In genomic region chr2:60880988-60881932, GRCh38 we compare ENCODE assay signal across 1 cellular context.
TF ChIP-seq lines count a peak whose summit lies in the region.

REL (plus strand) TSS chr2:60881574; CDS start chr2:60881841, 267 bp downstream.

TF ChIP-seq in HepG2, 621 proteins besides CTCF, POLR2A, EP300 and RAD21 (continued from another document and continues in another):
- TF ChIP-seq HMGXB4 (CRISPR knock-in tag; IDR thresholded peaks at IDR 0.05; ENCODE audit: borderline replicate concordance in 1 of 2, low read depth in 1 of 2): peak; percentile 74 to 97
- peak; percentile 93 for TF ChIP-seq YEATS4 (CRISPR knock-in tag; IDR thresholded peaks at IDR 0.05; ENCODE audit: borderline replicate concordance)
- TF ChIP-seq GFI1 (CRISPR knock-in tag; IDR thresholded peaks at IDR 0.05; ENCODE audit: borderline replicate concordance): 0 out of 2 replicates have a peak, but pooled peaks have one; percentile 42
- TF ChIP-seq KMT2A (CRISPR knock-in tag; IDR thresholded peaks at IDR 0.05): peak; percentile 96
- TF ChIP-seq CBX1 (IDR thresholded peaks at IDR 0.05; ENCODE audit: low read depth): peak; percentile 15
- TF ChIP-seq ZNF292 (CRISPR knock-in tag; IDR thresholded peaks at IDR 0.05; ENCODE audit: borderline replicate concordance, low read depth): peak; percentile 97
- no peak for TF ChIP-seq ZNF512 (CRISPR knock-in tag; IDR thresholded peaks at IDR 0.05)
- no peak; the same call in 1 of the 2 replicates for TF ChIP-seq KLF11 (CRISPR knock-in tag; IDR thresholded peaks at IDR 0.05)
- 0 out of 2 replicates have a peak, but pooled peaks have one; percentile 17 for TF ChIP-seq PRDM10 (CRISPR knock-in tag; IDR thresholded peaks at IDR 0.05; ENCODE audit: low read depth)
- TF ChIP-seq RBM39 (IDR thresholded peaks at IDR 0.05; ENCODE audit: low read depth, low read length, poor library complexity, severe bottlenecking): peak; percentile 94
- TF ChIP-seq NFAT5 (CRISPR knock-in tag; IDR thresholded peaks at IDR 0.05): no peak
- peak; percentile 62; the same call in 1 of the 2 replicates for TF ChIP-seq NCOR1 (IDR thresholded peaks at IDR 0.05; ENCODE audit: borderline replicate concordance, low read length)
- TF ChIP-seq ZBED4 (CRISPR knock-in tag; IDR thresholded peaks at IDR 0.05; ENCODE audit: borderline replicate concordance): peak; percentile 39; the same call in 1 of the 2 replicates
- no peak for TF ChIP-seq ZNF10 (CRISPR knock-in tag; IDR thresholded peaks at IDR 0.05; ENCODE audit: borderline replicate concordance, low read depth)
- peak; percentile 90 for TF ChIP-seq TAF1 (CRISPR knock-in tag; IDR thresholded peaks at IDR 0.05)
- no peak; the same call in 1 of the 2 replicates for TF ChIP-seq ZNF713 (CRISPR knock-in tag; IDR thresholded peaks at IDR 0.05)
- TF ChIP-seq SRY (CRISPR knock-in tag; IDR thresholded peaks at IDR 0.05): peak; percentile 73; the same call in 1 of the 2 replicates
- TF ChIP-seq ZFP41 (CRISPR knock-in tag; IDR thresholded peaks at IDR 0.05; ENCODE audit: borderline replicate concordance): no peak
- TF ChIP-seq ZGPAT (CRISPR knock-in tag; IDR thresholded peaks at IDR 0.05): peak; percentile 83
- TF ChIP-seq MYPOP (CRISPR knock-in tag; IDR thresholded peaks at IDR 0.05): peak; percentile 65
- peak; percentile 43; the same call in 1 of the 2 replicates for TF ChIP-seq NCOA5 (CRISPR knock-in tag; IDR thresholded peaks at IDR 0.05)
- peak; percentile 81; the same call in 1 of the 2 replicates for TF ChIP-seq SMAD9 (CRISPR knock-in tag; IDR thresholded peaks at IDR 0.05)
- TF ChIP-seq SIN3B (IDR thresholded peaks at IDR 0.05; ENCODE audit: low read length): 0 out of 2 replicates have a peak, but pooled peaks have one; percentile 39
- peak; percentile 89 for TF ChIP-seq ZNF607 (CRISPR knock-in tag; IDR thresholded peaks at IDR 0.05; ENCODE audit: borderline replicate concordance)
- TF ChIP-seq MLX (CRISPR knock-in tag; IDR thresholded peaks at IDR 0.05): no peak
- TF ChIP-seq MZF1 (CRISPR knock-in tag; IDR thresholded peaks at IDR 0.05; ENCODE audit: borderline replicate concordance): no peak
- TF ChIP-seq ZSCAN25 (CRISPR knock-in tag; IDR thresholded peaks at IDR 0.05): peak; percentile 43
- TF ChIP-seq ZNF614 (CRISPR knock-in tag; IDR thresholded peaks at IDR 0.05; ENCODE audit: borderline replicate concordance): peak; percentile 34; the same call in 1 of the 2 replicates
- TF ChIP-seq CENPX (CRISPR knock-in tag; IDR thresholded peaks at IDR 0.05): no peak
- TF ChIP-seq WIZ (CRISPR knock-in tag; IDR thresholded peaks at IDR 0.05): no peak
